29 cellular contexts compared by ENCODE assay signal in genomic region chr5:103532116-103532734, GRCh38. TPM values are rescaled to one million over a fixed set of nuclear protein-coding genes. Genes with fewer than 3 reads are reported as not detected.
DNase-seq lines count a peak whose midpoint lies in the region; ATAC-seq, FAIRE-seq and TF ChIP-seq lines count a peak whose summit lies in the region.
"Had no signal": no experiment of that assay in that cellular context is flagged by ENCODE, and none has a peak within 500 bp of the region (broad histone marks: within the 10 kb centered on the region; RNA-seq: fewer than 3 reads in every experiment).

No MANE protein-coding gene starts in this region.

- TF ChIP-seq CTCF in epithelial cell of esophagus (IDR thresholded peaks at IDR 0.05; ENCODE audit: insufficient read depth, low read depth, low read length, missing control alignments) = no peak
- no peak for TF ChIP-seq CTCF in left lung (IDR thresholded peaks at IDR 0.05)

- peak; percentile 95 for ATAC-seq in left lung
- ATAC-seq: activated CD4-positive, CD25-positive, alpha-beta regulatory T cell treated with anti-CD3 and anti-CD28 coated beads, Interleukin-2, amount 50 U/mL, for 24 hours; left cardiac atrium; right lobe of liver had no signal

- no peaks in the 10 kb centered on the region for H3K9me3 ChIP-seq in left lung
- H3K9me3 ChIP-seq: right lobe of liver, SJCRH30, testis had no signal

- no peak for FAIRE-seq in H54 (lab: Jason Lieb, UNC)
- FAIRE-seq: TTC549, urothelium cell line had no signal

- peak; percentile 10 for DNase-seq in EL
- DNase-seq in NCI-H226 = peak; percentile 64
- DNase-seq in epithelial cell of esophagus (ENCODE audit: low read depth) = peak; percentile 64
- no peak for DNase-seq in left lung
- DNase-seq in activated naive CD4-positive, alpha-beta T cell treated with anti-CD3 and anti-CD28 coated beads, Interleukin-2, amount 50 U/mL, for 16 hours = no peak
- no peak for DNase-seq in NCI-H2196 (lab: John Stamatoyannopoulos, UW; ENCODE audit: unreplicated experiment)
- no peak for DNase-seq in H54 (ENCODE audit: insufficient read length, low spot score)
- no peak for DNase-seq in islet precursor cell
- DNase-seq: activated CD4-positive, alpha-beta T cell treated with anti-CD3 and anti-CD28 coated beads, Interleukin-2, amount 50 U/mL, for 48 hours; activated naive CD4-positive, alpha-beta T cell treated with anti-CD3 and anti-CD28 coated beads for 36 hours; C1 segment of cervical spinal cord; caudate nucleus; DND-41; GOT3; head of caudate nucleus; left cardiac atrium; mesendoderm; NCI-H1105; NCI-H2029; NCI-H2227 treated with DMSO at 0.1 percent for 48 hours; NCI-H69; right lobe of liver; SJCRH30; stimulated activated CD4-positive, alpha-beta T cell treated with anti-CD3 and anti-CD28 coated beads, Interleukin-4, amount 100 ng/mL, for 4 hours; stimulated activated naive CD4-positive, alpha-beta T cell; testis had no signal

- no peaks in the 10 kb centered on the region for H3K4me1 ChIP-seq in left lung
- H3K4me1 ChIP-seq: right lobe of liver, SJCRH30, testis had no signal

- intact Hi-C loops in left lung (cut with DNase I) = no loop called here

- TF ChIP-seq POLR2A in H54 (IDR thresholded peaks at IDR 0.05; ENCODE audit: low read depth, low read length) = no peak

- H3K4me3 ChIP-seq in epithelial cell of esophagus (ENCODE audit: low read length) (no peak overlapping the region), left lung (no peak overlapping the region)
- H3K4me3 ChIP-seq: right lobe of liver, SJCRH30, testis had no signal

- H3K27me3 ChIP-seq in left lung = no peaks in the 10 kb centered on the region
- H3K27me3 ChIP-seq: right lobe of liver, SJCRH30, testis had no signal

- H3K27ac ChIP-seq in left lung = no peak overlapping the region
- H3K27ac ChIP-seq: right lobe of liver, SJCRH30, testis had no signal

- H3K36me3 ChIP-seq in left lung = no peaks in the 10 kb centered on the region
- H3K36me3 ChIP-seq: right lobe of liver, SJCRH30 had no signal

RNA-seq across cellular contexts. Expression of gene NUDT12, which starts 30.4 kb away (rescaled TPM):
- 10 to 100 TPM; 11.2 to 15.6 TPM for total RNA-seq in left lung

Comparison
In these comparisons a context has a peak if more than half of its experiments do, and no peak if none do; other contexts are left out.
1. DNase-seq: peak in EL (single experiment), NCI-H226 (single experiment) and epithelial cell of esophagus (single experiment); none in left lung (0 of 2), activated naive CD4-positive, alpha-beta T cell treated with anti-CD3 and anti-CD28 coated beads, Interleukin-2, amount 50 U/mL, for 16 hours (single experiment), NCI-H2196 (single experiment), H54 (single experiment) and islet precursor cell (single experiment).